In genomic region chr15:64893481-64894394, GRCh38 we compare ENCODE assay signal across 1 cellular context.
TF ChIP-seq lines count a peak whose summit lies in the region.

No MANE protein-coding gene starts in this region.

TF ChIP-seq in HepG2, 621 proteins besides CTCF, POLR2A, EP300 and RAD21 (continued from another document and continues in another):
- TF ChIP-seq ZNF280B (CRISPR knock-in tag; IDR thresholded peaks at IDR 0.05; ENCODE audit: borderline replicate concordance) (no peak), MATR3 (CRISPR knock-in tag; IDR thresholded peaks at IDR 0.05) (no peak), SNAPC2 (CRISPR knock-in tag; IDR thresholded peaks at IDR 0.05) (no peak), ATF4 (CRISPR knock-in tag; IDR thresholded peaks at IDR 0.05) (no peak), POGZ (CRISPR knock-in tag; IDR thresholded peaks at IDR 0.05) (0 out of 2 replicates have a peak, but pooled peaks have one; percentile 24), TCF7L2 (IDR thresholded peaks at IDR 0.05; ENCODE audit: low read depth, low read length) (no peak), THAP11 (CRISPR knock-in tag; IDR thresholded peaks at IDR 0.05) (no peak; the same call in 1 of the 2 replicates), CC2D1A (CRISPR knock-in tag; IDR thresholded peaks at IDR 0.05) (no peak), TEF (CRISPR knock-in tag; IDR thresholded peaks at IDR 0.05) (no peak), EHMT2 (IDR thresholded peaks at IDR 0.05; ENCODE audit: borderline replicate concordance, low read depth, low read length) (no peak), TFE3 (CRISPR knock-in tag; IDR thresholded peaks at IDR 0.05) (no peak), ZNF709 (CRISPR knock-in tag; IDR thresholded peaks at IDR 0.05) (no peak), LCORL (IDR thresholded peaks at IDR 0.05) (no peak), LCORL (CRISPR knock-in tag; IDR thresholded peaks at IDR 0.05) (no peak), MED1 (CRISPR knock-in tag; IDR thresholded peaks at IDR 0.05) (no peak), GRHL1 (CRISPR knock-in tag; conservative IDR thresholded peaks at IDR 0.05) (no peak), ZFP62 (CRISPR knock-in tag; IDR thresholded peaks at IDR 0.05) (no peak), ZBTB37 (CRISPR knock-in tag; IDR thresholded peaks at IDR 0.05) (no peak), SCMH1 (CRISPR knock-in tag; IDR thresholded peaks at IDR 0.05; ENCODE audit: borderline replicate concordance) (no peak), ZNF18 (CRISPR knock-in tag; IDR thresholded peaks at IDR 0.05; ENCODE audit: insufficient replicate concordance) (peak; percentile 37), CCDC6 (CRISPR knock-in tag; IDR thresholded peaks at IDR 0.05) (0 out of 2 replicates have a peak, but pooled peaks have one; percentile 31), ZNF230 (CRISPR knock-in tag; IDR thresholded peaks at IDR 0.05) (no peak), ARHGAP35 (CRISPR knock-in tag; IDR thresholded peaks at IDR 0.05; ENCODE audit: borderline replicate concordance) (no peak), RFX5 (IDR thresholded peaks at IDR 0.05; ENCODE audit: low read depth, low read length) (no peak), ZNF24 (IDR thresholded peaks at IDR 0.05) (no peak), NAIF1 (CRISPR knock-in tag; IDR thresholded peaks at IDR 0.05; ENCODE audit: borderline replicate concordance) (no peak), REST (IDR thresholded peaks at IDR 0.05; ENCODE audit: borderline replicate concordance in 1 of 2, low read depth in 1 of 2, low read length in 2 of 2) (no peak), SPEN (CRISPR knock-in tag; IDR thresholded peaks at IDR 0.05; ENCODE audit: low read depth) (peak; percentile 41; the same call in 1 of the 2 replicates), TBX3 (IDR thresholded peaks at IDR 0.05; ENCODE audit: borderline replicate concordance) (no peak), PHF5A (CRISPR knock-in tag; IDR thresholded peaks at IDR 0.05; ENCODE audit: low read depth, unreplicated experiment) (no peak), JUN (CRISPR knock-in tag; IDR thresholded peaks at IDR 0.05) (no peak), PTBP1 (IDR thresholded peaks at IDR 0.05; ENCODE audit: low read depth, low read length, poor library complexity, severe bottlenecking) (no peak), SETDB1 (CRISPR knock-in tag; IDR thresholded peaks at IDR 0.05; ENCODE audit: borderline replicate concordance) (no peak), NFE2L1 (CRISPR knock-in tag; IDR thresholded peaks at IDR 0.05; ENCODE audit: borderline replicate concordance) (no peak), PCBP1 (IDR thresholded peaks at IDR 0.05; ENCODE audit: borderline replicate concordance, low read depth, low read length) (no peak), GATAD2A (CRISPR knock-in tag; IDR thresholded peaks at IDR 0.05) (0 out of 2 replicates have a peak, but pooled peaks have one; percentile 25), MIER3 (CRISPR knock-in tag; IDR thresholded peaks at IDR 0.05; ENCODE audit: borderline replicate concordance) (no peak), CHCHD3 (CRISPR knock-in tag; IDR thresholded peaks at IDR 0.05) (no peak), ZNF501 (CRISPR knock-in tag; IDR thresholded peaks at IDR 0.05) (peak; percentile 28; the same call in 1 of the 2 replicates), ZC3H13 (CRISPR knock-in tag; IDR thresholded peaks at IDR 0.05) (0 out of 2 replicates have a peak, but pooled peaks have one; percentile 48), HIC2 (CRISPR knock-in tag; IDR thresholded peaks at IDR 0.05; ENCODE audit: low read depth) (no peak), ZGPAT (CRISPR knock-in tag; IDR thresholded peaks at IDR 0.05) (0 out of 2 replicates have a peak, but pooled peaks have one; percentile 28)
